ENCODE assay signal across 23 cellular contexts in genomic region chr6:69265090-69265489, GRCh38.
"Had no signal": no experiment of that assay in that cellular context is flagged by ENCODE, and none has a peak within 500 bp of the region (broad histone marks: within the 10 kb centered on the region; RNA-seq: fewer than 3 reads in every experiment).

No MANE protein-coding gene starts in this region.

- DNase-seq: colonic mucosa; cortex of kidney; effector CD8-positive, alpha-beta T cell; effector memory CD8-positive, alpha-beta T cell; endodermal cell; erythroblast; esophagus squamous epithelium; foreskin fibroblast; foreskin melanocyte; gastrocnemius medialis; glutamatergic neuron; head of caudate nucleus; heart right ventricle; hippocampal formation; left cardiac atrium; left lung; left ventricle myocardium superior; lower lobe of right lung; mucosa of descending colon had no signal

- H3K27me3 ChIP-seq: colonic mucosa, esophagus squamous epithelium, gastrocnemius medialis, heart right ventricle, left lung had no signal

- H3K4me1 ChIP-seq: colonic mucosa, esophagus squamous epithelium, gastrocnemius medialis, left lung, lower lobe of right lung had no signal

- ATAC-seq: effector memory CD8-positive, alpha-beta T cell; esophagus mucosa; gastrocnemius medialis; heart right ventricle; left cardiac atrium; left lung; left ventricle myocardium superior; lower lobe of right lung; mucosa of descending colon had no signal

- H3K9me3 ChIP-seq: colonic mucosa, esophagus squamous epithelium, gastrocnemius medialis, heart right ventricle, left lung, lower lobe of right lung, mucosa of descending colon had no signal

- H3K27ac Mint-ChIP-seq: dendritic cell treated with granulocyte-macrophage colony-stimulating factor and Interleukin-4, amounts not matched to agents 40 ng/mL and 50 ng/mL, for 4 days; effector memory CD8-positive, alpha-beta T cell; mesothelial cell of epicardium had no signal

- H3K36me3 ChIP-seq: colonic mucosa, esophagus squamous epithelium, gastrocnemius medialis, heart right ventricle, left lung, lower lobe of right lung had no signal

- H3K27ac ChIP-seq: colonic mucosa, epithelial cell of prostate, esophagus squamous epithelium, gastrocnemius medialis, heart right ventricle, left lung, lower lobe of right lung had no signal

- H3K4me3 ChIP-seq: colonic mucosa, esophagus squamous epithelium, gastrocnemius medialis, heart right ventricle, left lung, lower lobe of right lung, mucosa of descending colon had no signal

- H3K36me3 Mint-ChIP-seq: mesothelial cell of epicardium had no signal

- H3K4me3 Mint-ChIP-seq: dendritic cell treated with granulocyte-macrophage colony-stimulating factor and Interleukin-4, amounts not matched to agents 40 ng/mL and 50 ng/mL, for 4 days; effector memory CD8-positive, alpha-beta T cell; endodermal cell; mesothelial cell of epicardium had no signal

- H3K4me1 Mint-ChIP-seq: endodermal cell had no signal

- H3K27me3 Mint-ChIP-seq: dendritic cell treated with granulocyte-macrophage colony-stimulating factor and Interleukin-4, amounts not matched to agents 40 ng/mL and 50 ng/mL, for 4 days; effector memory CD8-positive, alpha-beta T cell had no signal

- H3K9me3 Mint-ChIP-seq: dendritic cell treated with granulocyte-macrophage colony-stimulating factor and Interleukin-4, amounts not matched to agents 40 ng/mL and 50 ng/mL, for 4 days; endodermal cell; mesothelial cell of epicardium had no signal
